Comparison of ENCODE assay signal across 9 cellular contexts in genomic region chr11:86743223-86744118, GRCh38. TPM values are rescaled to one million over a fixed set of nuclear protein-coding genes. Genes with fewer than 3 reads are reported as not detected.
DNase-seq lines count a peak whose midpoint lies in the region; ATAC-seq, FAIRE-seq and TF ChIP-seq lines count a peak whose summit lies in the region.
"Had no signal": no experiment of that assay in that cellular context is flagged by ENCODE, and none has a peak within 500 bp of the region (broad histone marks: within the 10 kb centered on the region; RNA-seq: fewer than 3 reads in every experiment).

No MANE protein-coding gene starts in this region.

- peak overlapping the region in 2 of 4 donors; percentile 4 to 88 for H3K27ac ChIP-seq in pancreas

- H3K9me3 ChIP-seq in pancreas = no peaks in the 10 kb centered on the region

- no peak overlapping the region for H3K4me3 ChIP-seq in pancreas

- H3K9me3 Mint-ChIP-seq in effector memory CD8-positive, alpha-beta T cell = no peaks in the 10 kb centered on the region

- no peak overlapping the region for H3K4me3 Mint-ChIP-seq in effector memory CD8-positive, alpha-beta T cell

- no peak for TF ChIP-seq CTCF in pancreas (IDR thresholded peaks at IDR 0.05)

- H3K27me3 ChIP-seq in pancreas = no peaks in the 10 kb centered on the region

- H3K36me3 Mint-ChIP-seq in effector memory CD8-positive, alpha-beta T cell (ENCODE audit: insufficient read depth) = no peaks in the 10 kb centered on the region

- DNase-seq in 8988T (peak; percentile 37), GOT3 (lab: John Stamatoyannopoulos, UW) (peak; percentile 28), SK-MEL-5 (ENCODE audit: low read depth, low spot score) (peak; percentile 51), pancreas (peak in 3 of 6 donors; percentile 20 to 43 (median 36))
- no peak for DNase-seq in effector memory CD8-positive, alpha-beta T cell

- H3K27me3 Mint-ChIP-seq in effector memory CD8-positive, alpha-beta T cell = peaks cover 0 to 10% of the 10 kb centered on the region in 2 donors

- 81 to 82% methylated on average over 7 of the region's 7 CpGs for WGBS in pancreas, 2 donors

- in situ Hi-C loops in SK-MEL-5 (cut with HindIII; ENCODE audit: low pct_unique_long_range_greater_than_20kb, low sequenced_read_pairs) = no loop called here

- no peaks in the 10 kb centered on the region for H3K4me1 Mint-ChIP-seq in effector memory CD8-positive, alpha-beta T cell (ENCODE audit: low read depth in 2 of 2)

- no peak overlapping the region for H3K27ac Mint-ChIP-seq in effector memory CD8-positive, alpha-beta T cell

- peaks cover 0 to 14% (median 0%) of the 10 kb centered on the region in 3 donors for H3K4me1 ChIP-seq in pancreas

- no peaks in the 10 kb centered on the region for H3K36me3 ChIP-seq in pancreas

- intact Hi-C loops in pancreas (cut with DNase I) = no loop called here

- ATAC-seq in effector memory CD8-positive, alpha-beta T cell (replicated peaks) = peak; percentile 35
- ATAC-seq in pancreas (peak; percentile 41 to 77 (median 74)), HG03135 (IDR thresholded peaks at IDR 0.05; ENCODE audit: unreplicated experiment) (no peak), GM19455 (IDR thresholded peaks at IDR 0.05; ENCODE audit: unreplicated experiment) (no peak), HG02763 (IDR thresholded peaks at IDR 0.05; ENCODE audit: unreplicated experiment) (no peak)

- no peak for FAIRE-seq in pancreas (lab: Jason Lieb, UNC)
- FAIRE-seq: GM18507 had no signal

RNA-seq across cellular contexts. Expression of gene PRSS23, which starts 56.9 kb away (rescaled TPM):
- 23.5 and 34.2 TPM in 2 replicates for total RNA-seq in SK-MEL-5 (2014; rRNA removed; shearing (Covaris generic))
- polyA plus RNA-seq in SK-MEL-5 (2015; cell fraction: cytosol; rRNA removed) = 31.9 and 32.9 TPM in 2 replicates
- polyA plus RNA-seq in SK-MEL-5 (2015; cell fraction: nucleus; rRNA removed) = 7.4 and 8.3 TPM in 2 replicates
- total RNA-seq in pancreas = 10 to 100 TPM in 5 of 6 donors, 1 to 10 TPM in 1; 6.0 to 29.4 (median 12.7) TPM
- 10 to 100 TPM in 1 of 2 donors, 1 to 10 TPM in 1; 4.4 to 11.4 TPM for polyA plus RNA-seq in pancreas

Comparison
In these comparisons a context has a peak if more than half of its experiments do, and no peak if none do; other contexts are left out.
1. DNase-seq: peak in 8988T (single experiment), GOT3 (single experiment) and SK-MEL-5 (single experiment); none in effector memory CD8-positive, alpha-beta T cell (0 of 3).
2. ATAC-seq: peak in effector memory CD8-positive, alpha-beta T cell (single experiment) and pancreas (4 of 4); none in HG03135 (single experiment), GM19455 (single experiment) and HG02763 (single experiment).